ENCODE assay signal across 12 cellular contexts in genomic region chrX:123424546-123424945, GRCh38.
DNase-seq lines count a peak whose midpoint lies in the region; ATAC-seq, FAIRE-seq and TF ChIP-seq lines count a peak whose summit lies in the region.
"Had no signal": no experiment of that assay in that cellular context is flagged by ENCODE, and none has a peak within 500 bp of the region (broad histone marks: within the 10 kb centered on the region; RNA-seq: fewer than 3 reads in every experiment).

No MANE protein-coding gene starts in this region.

- H3K36me3 Mint-ChIP-seq in mesothelial cell of epicardium: no peaks in the 10 kb centered on the region

- H3K27me3 Mint-ChIP-seq in mesothelial cell of epicardium (ENCODE audit: low read depth): no peaks in the 10 kb centered on the region

- no TSS peak for BruUV-seq in K562 (replicated peaks; lab: Mats Ljungman, UMichigan)

- ATAC-seq in GM19397 (IDR thresholded peaks at IDR 0.05; ENCODE audit: unreplicated experiment) (peak; percentile 91), HG03066 (IDR thresholded peaks at IDR 0.05; ENCODE audit: low read depth, unreplicated experiment) (peak; percentile 94), K562 (no peak)

- intact Hi-C loops in K562 (cut with micrococcal nuclease): loop anchor here (5.0 kb wide), 2 partner anchors 147 to 252 kb away; no protein-coding TSS in a partner anchor
- intact Hi-C loops in vagina (cut with DNase I): no loop called here

- H3K27ac Mint-ChIP-seq in mesothelial cell of epicardium: no peak overlapping the region

- CTCF ChIA-PET in K562 (lab: Yijun Ruan, JAX; ENCODE audit: low intra/inter-chr PET ratio): no interaction called here

- no peak overlapping the region for H2AFZ ChIP-seq in K562 (ENCODE audit: low read depth, low read length)

- H3K79me2 ChIP-seq in K562 (ENCODE audit: control insufficient read depth, insufficient read depth, low read length): no peaks in the 10 kb centered on the region

- H3K9me3 ChIP-seq in K562 (replicated peaks; ENCODE audit: control insufficient read depth, insufficient read depth, low read depth, low read length) (no peaks in the 10 kb centered on the region), vagina (no peaks in the 10 kb centered on the region)
- H3K9me3 ChIP-seq: BE2C had no signal

- in situ Hi-C loops in ACHN (cut with HindIII; ENCODE audit: low pct_ligation_motif_present, low pct_unique_long_range_greater_than_20kb, low sequenced_read_pairs): no loop called here
- in situ Hi-C loops in K562 (cut with MboI): no loop called here

- TF ChIP-seq RAD21 in K562 (CRISPR knock-in tag; conservative IDR thresholded peaks at IDR 0.05 in 1 of 2, IDR thresholded peaks at IDR 0.05 in 1 of 2): no peak

- H3K27ac ChIP-seq in K562 (ENCODE audit: extremely low read depth, low read depth, low read length) (no peak overlapping the region), vagina (no peak overlapping the region)

- TF ChIP-seq CTCF in K562 (IDR thresholded peaks at IDR 0.05 in 2 of 3, conservative IDR thresholded peaks at IDR 0.05 in 1 of 3; ENCODE audit: insufficient read depth in 2 of 3, low read depth in 1 of 3, low read length in 3 of 3) (no peak), mesothelial cell of epicardium (IDR thresholded peaks at IDR 0.05; ENCODE audit: unreplicated experiment) (no peak), vagina (IDR thresholded peaks at IDR 0.05) (no peak)

- H3K36me3 ChIP-seq in K562 (ENCODE audit: control insufficient read depth, insufficient read depth, low read length) (no peaks in the 10 kb centered on the region), vagina (no peaks in the 10 kb centered on the region)
- H3K36me3 ChIP-seq: BE2C had no signal

- TF ChIP-seq EP300 in K562 (IDR thresholded peaks at IDR 0.05; ENCODE audit: low read length): no peak

- H3K4me3 Mint-ChIP-seq in mesothelial cell of epicardium: no peak overlapping the region

- H3K9me1 ChIP-seq in K562 (ENCODE audit: control insufficient read depth, insufficient read depth, low read length): no peaks in the 10 kb centered on the region

- H3K9ac ChIP-seq in K562 (ENCODE audit: insufficient read depth in 1 of 2, low read depth in 2 of 2, low read length in 2 of 2): no peak overlapping the region

- peaks cover 3% of the 10 kb centered on the region for H3K4me1 Mint-ChIP-seq in mesothelial cell of epicardium

- POLR2A ChIA-PET in K562 (lab: Yijun Ruan, JAX): no interaction called here

- no peak for TF ChIP-seq POLR2A in K562 (conservative IDR thresholded peaks at IDR 0.05)
- TF ChIP-seq POLR2A in vagina (IDR thresholded peaks at IDR 0.05): no peak

- H3K4me2 ChIP-seq in K562 (ENCODE audit: insufficient read depth, low read length): no peak overlapping the region

- H3K4me3 ChIP-seq in K562: no peak overlapping the region
- H3K4me3 ChIP-seq in vagina: no peak overlapping the region
- H3K4me3 ChIP-seq: lung had no signal

- H3K4me1 ChIP-seq in K562 (replicated peaks in 1 of 2; ENCODE audit: control insufficient read depth in 2 of 2, insufficient read depth in 2 of 2, low read length in 2 of 2): no peaks in the 10 kb centered on the region
- H3K4me1 ChIP-seq in vagina: no peaks in the 10 kb centered on the region
- H3K4me1 ChIP-seq: BE2C had no signal

- DNase-seq in ACHN (peak; percentile 0), K562 (ENCODE audit: extremely low read depth in 1 of 4, low spot score in 3 of 4) (no peak), mesothelial cell of epicardium (ENCODE audit: low spot score in 2 of 2, unreplicated experiment in 2 of 2) (no peak), vagina (ENCODE audit: extremely low spot score in 2 of 2) (no peak), NCI-H187 treated with DMSO at 0.1 percent for 48 hours (lab: John Stamatoyannopoulos, UW) (no peak)
- no peak for DNase-seq in activated CD4-positive, alpha-beta T cell treated with anti-CD3 and anti-CD28 coated beads, Interleukin-2, amount 50 U/mL, for 48 hours
- DNase-seq: amygdala, BE2C had no signal

- no peaks in the 10 kb centered on the region for H3K27me3 ChIP-seq in K562 (ENCODE audit: control insufficient read depth in 2 of 2, insufficient read depth in 2 of 2, low read length in 2 of 2)
- H3K27me3 ChIP-seq in vagina: no peaks in the 10 kb centered on the region
- H3K27me3 ChIP-seq: BE2C had no signal

- no peak for FAIRE-seq in K562 (lab: Jason Lieb, UNC)
- FAIRE-seq: HTR-8/SVneo had no signal

- no peaks in the 10 kb centered on the region for H4K20me1 ChIP-seq in K562 (replicated peaks; ENCODE audit: control insufficient read depth, insufficient read depth, low read length)

- peaks cover 6% of the 10 kb centered on the region for H3K9me3 Mint-ChIP-seq in mesothelial cell of epicardium

TF ChIP-seq in K562, 482 proteins besides CTCF, POLR2A, EP300 and RAD21 (continues in another document):
- no peak for TF ChIP-seq GTF2B (IDR thresholded peaks at IDR 0.05; ENCODE audit: extremely low read depth, insufficient read length)
- no peak for TF ChIP-seq SREBF1 (IDR thresholded peaks at IDR 0.05; ENCODE audit: borderline replicate concordance, low read depth, low read length)
- TF ChIP-seq MAFK (IDR thresholded peaks at IDR 0.05; ENCODE audit: low read length): no peak
- TF ChIP-seq ZNF408 (CRISPR knock-in tag; IDR thresholded peaks at IDR 0.05; ENCODE audit: low read depth): no peak
- TF ChIP-seq CHD4 (IDR thresholded peaks at IDR 0.05; ENCODE audit: insufficient read depth, insufficient replicate concordance, low read depth, low read length, poor library complexity, severe bottlenecking): no peak
- no peak for TF ChIP-seq DNMT1 (IDR thresholded peaks at IDR 0.05)
- TF ChIP-seq SMC3 (conservative IDR thresholded peaks at IDR 0.05; ENCODE audit: insufficient read depth, low read depth, low read length): no peak
- TF ChIP-seq FOSL1 (tag; conservative IDR thresholded peaks at IDR 0.05): peak; percentile 77
- TF ChIP-seq RERE (CRISPR knock-in tag; IDR thresholded peaks at IDR 0.05; ENCODE audit: borderline replicate concordance): no peak
